Comparison of ENCODE assay signal across 18 cellular contexts in genomic region chr20:56350842-56351241, GRCh38.
"Had no signal": no experiment of that assay in that cellular context is flagged by ENCODE, and none has a peak within 500 bp of the region (broad histone marks: within the 10 kb centered on the region; RNA-seq: fewer than 3 reads in every experiment).

No MANE protein-coding gene starts in this region.

- DNase-seq: activated CD4-positive, alpha-beta memory T cell treated with anti-CD3 and anti-CD28 coated beads for 36 hours; activated CD4-positive, CD25-positive, alpha-beta regulatory T cell treated with anti-CD3 and anti-CD28 coated beads, Interleukin-2, amount 50 U/mL, for 72 hours; activated gamma-delta T cell; activated T-cell treated with anti-CD3 and anti-CD28 coated beads, Interleukin-2, amount 50 U/mL, for 48 hours; anterior cingulate cortex; kidney; left ventricle myocardium superior; ovary; stimulated activated CD4-positive, alpha-beta T cell treated with anti-CD3 and anti-CD28 coated beads, Interleukin-4, amount 100 ng/mL, for 1 hour; stimulated activated CD8-positive, alpha-beta memory T cell treated with anti-CD3 and anti-CD28 coated beads, Interleukin-4, amount 100 ng/mL, for 48 hours; upper lobe of right lung had no signal

- H3K4me1 ChIP-seq: gastroesophageal sphincter had no signal

- H3K9me3 Mint-ChIP-seq: activated CD4-positive, alpha-beta memory T cell treated with anti-CD3 and anti-CD28 coated beads for 36 hours; neural crest cell; stimulated activated naive CD8-positive, alpha-beta T cell treated with anti-CD3 and anti-CD28 coated beads, Interleukin-15, Interleukin-2, amounts not matched to agents 100 ng/mL and 50 ng/mL, for 24 hours; T-helper 2 cell treated with Interferon-gamma antibody and Interleukin-4, amounts not matched to agents 5 μg/mL and 100 μg/mL, for 36 hours had no signal

- H2AFZ ChIP-seq: hepatocyte had no signal

- H3K36me3 ChIP-seq: gastroesophageal sphincter, ovary, upper lobe of right lung had no signal

- FAIRE-seq: bronchial epithelial cell, kidney had no signal

- H3K4me3 ChIP-seq: gastroesophageal sphincter, hepatocyte, ovary, upper lobe of right lung had no signal

- H3K4me3 Mint-ChIP-seq: activated CD4-positive, alpha-beta memory T cell treated with anti-CD3 and anti-CD28 coated beads for 36 hours; activated naive CD8-positive, alpha-beta T cell; stimulated activated naive CD8-positive, alpha-beta T cell treated with anti-CD3 and anti-CD28 coated beads, Interleukin-15, Interleukin-2, amounts not matched to agents 100 ng/mL and 50 ng/mL, for 24 hours; T-helper 2 cell treated with Interferon-gamma antibody and Interleukin-4, amounts not matched to agents 5 μg/mL and 100 μg/mL, for 36 hours had no signal

- H3K4me2 ChIP-seq: hepatocyte had no signal

- H3K27ac ChIP-seq: gastroesophageal sphincter, hepatocyte, ovary, upper lobe of right lung had no signal

- H3K27ac Mint-ChIP-seq: activated CD4-positive, alpha-beta memory T cell treated with anti-CD3 and anti-CD28 coated beads for 36 hours; activated naive CD8-positive, alpha-beta T cell; stimulated activated naive CD8-positive, alpha-beta T cell treated with anti-CD3 and anti-CD28 coated beads, Interleukin-15, Interleukin-2, amounts not matched to agents 100 ng/mL and 50 ng/mL, for 24 hours; T-helper 2 cell treated with Interferon-gamma antibody and Interleukin-4, amounts not matched to agents 5 μg/mL and 100 μg/mL, for 36 hours had no signal

- H3K9me3 ChIP-seq: gastroesophageal sphincter, ovary, upper lobe of right lung had no signal

- H3K79me2 ChIP-seq: hepatocyte had no signal

- H3K27me3 ChIP-seq: hepatocyte, ovary, upper lobe of right lung had no signal

- H3K36me3 Mint-ChIP-seq: activated CD4-positive, alpha-beta memory T cell treated with anti-CD3 and anti-CD28 coated beads for 36 hours; activated naive CD8-positive, alpha-beta T cell had no signal
